Comparison of ENCODE assay signal across 9 cellular contexts in genomic region chr11:128469220-128469619, GRCh38.
DNase-seq lines count a peak whose midpoint lies in the region; ATAC-seq, FAIRE-seq and TF ChIP-seq lines count a peak whose summit lies in the region.
"Had no signal": no experiment of that assay in that cellular context is flagged by ENCODE, and none has a peak within 500 bp of the region (broad histone marks: within the 10 kb centered on the region; RNA-seq: fewer than 3 reads in every experiment).

No MANE protein-coding gene starts in this region.

- H3K79me2 ChIP-seq in astrocyte (ENCODE audit: insufficient read depth, low read length) (peaks cover 93% of the 10 kb centered on the region), HepG2 (ENCODE audit: insufficient read depth, low read length) (no peaks in the 10 kb centered on the region)

- TF ChIP-seq EP300 in HepG2 (IDR thresholded peaks at IDR 0.05; ENCODE audit: low read depth in 2 of 2, low read length in 2 of 2) (no peak), HepG2 (CRISPR knock-in tag; IDR thresholded peaks at IDR 0.05; ENCODE audit: borderline replicate concordance) (no peak)

- H3K4me3 ChIP-seq in CD8-positive, alpha-beta memory T cell (ENCODE audit: low read length): peak overlapping the region; percentile 14
- H3K4me3 ChIP-seq in astrocyte (ENCODE audit: insufficient read depth, low read depth, low read length): no peak overlapping the region
- H3K4me3 ChIP-seq in A673 (ENCODE audit: low read depth, low read length, poor library complexity, severe bottlenecking): no peak overlapping the region
- H3K4me3 ChIP-seq in HepG2 (replicated peaks in 1 of 3; ENCODE audit: insufficient read depth in 1 of 3, low read depth in 2 of 3, low read length in 3 of 3): no peak overlapping the region

- H2AFZ ChIP-seq in astrocyte (ENCODE audit: low read depth, low read length) (no peak overlapping the region), HepG2 (ENCODE audit: low read length) (no peak overlapping the region)

- H3K36me3 ChIP-seq in CD8-positive, alpha-beta memory T cell (ENCODE audit: insufficient read depth, low read length): peaks cover 67% of the 10 kb centered on the region
- H3K36me3 ChIP-seq in astrocyte (ENCODE audit: insufficient read depth, low read length) (peaks cover 32% of the 10 kb centered on the region), A673 (ENCODE audit: insufficient read depth, low read length, poor library complexity, severe bottlenecking) (no peaks in the 10 kb centered on the region), HepG2 (replicated peaks in 1 of 2; ENCODE audit: control insufficient read depth in 1 of 2, insufficient read depth in 2 of 2, low read length in 2 of 2) (no peaks in the 10 kb centered on the region)

- no peaks in the 10 kb centered on the region for H3K9me3 Mint-ChIP-seq in CD8-positive, alpha-beta memory T cell
- no peaks in the 10 kb centered on the region for H3K9me3 Mint-ChIP-seq in astrocyte (ENCODE audit: unreplicated experiment)

- H3K27me3 ChIP-seq in CD8-positive, alpha-beta memory T cell (ENCODE audit: insufficient read depth, low read length, poor library complexity, severe bottlenecking): no peaks in the 10 kb centered on the region
- H3K27me3 ChIP-seq in astrocyte (ENCODE audit: insufficient read depth, low read length) (no peaks in the 10 kb centered on the region), A673 (replicated peaks; ENCODE audit: insufficient read depth, low read depth, low read length, poor library complexity) (peaks cover 25% of the 10 kb centered on the region), HepG2 (ENCODE audit: control insufficient read depth in 1 of 2, insufficient read depth in 2 of 2, low read length in 2 of 2) (no peaks in the 10 kb centered on the region; a peak in 1 of 5 replicates)

- no peak for TF ChIP-seq CTCF in astrocyte (IDR thresholded peaks at IDR 0.05; ENCODE audit: insufficient read depth, low read depth, low read length)
- no peak for TF ChIP-seq CTCF in A673 (conservative IDR thresholded peaks at IDR 0.05; ENCODE audit: low read depth, low read length)
- TF ChIP-seq CTCF in omental fat pad (IDR thresholded peaks at IDR 0.05): no peak
- no peak for TF ChIP-seq CTCF in HepG2 (CRISPR knock-in tag; IDR thresholded peaks at IDR 0.05)

- H3K27ac ChIP-seq in CD8-positive, alpha-beta memory T cell (ENCODE audit: low read depth, low read length): peak overlapping the region; percentile 52
- H3K27ac ChIP-seq in astrocyte (ENCODE audit: low read depth, low read length) (peak overlapping the region; percentile 99), A673 (ENCODE audit: low read depth, low read length, poor library complexity, severe bottlenecking) (no peak overlapping the region), HepG2 (ENCODE audit: extremely low read length, insufficient read depth, low read length) (no peak overlapping the region)

- no peaks in the 10 kb centered on the region for H3K9me3 ChIP-seq in CD8-positive, alpha-beta memory T cell (ENCODE audit: low read length)
- no peaks in the 10 kb centered on the region for H3K9me3 ChIP-seq in astrocyte (ENCODE audit: insufficient read depth, low read depth, low read length)
- no peaks in the 10 kb centered on the region for H3K9me3 ChIP-seq in A673 (ENCODE audit: low read depth, low read length, poor library complexity, severe bottlenecking)
- no peaks in the 10 kb centered on the region for H3K9me3 ChIP-seq in HepG2 (ENCODE audit: low read length)

- H3K27me3 Mint-ChIP-seq in CD8-positive, alpha-beta memory T cell: no peaks in the 10 kb centered on the region
- no peaks in the 10 kb centered on the region for H3K27me3 Mint-ChIP-seq in astrocyte (ENCODE audit: low read depth, unreplicated experiment)

- peak; percentile 23 for FAIRE-seq in astrocyte (lab: Jason Lieb, UNC)
- no peak for FAIRE-seq in HepG2 (lab: Jason Lieb, UNC)
- FAIRE-seq: H1 had no signal

- in situ Hi-C loops in HepG2 (cut with HindIII; ENCODE audit: extremely low pct_ligation_motif_present, low pct_unique_long_range_greater_than_20kb): no loop called here

- BruUV-seq in A673 (replicated peaks; lab: Mats Ljungman, UMichigan) (no TSS peak), HepG2 (replicated peaks; lab: Mats Ljungman, UMichigan) (no TSS peak)

- CTCF ChIA-PET in CD8-positive, alpha-beta memory T cell (lab: Charles Lee): interaction anchor here (1.4 to 2.5 kb wide), 3 partner anchors 11 to 179 kb away, joined by 3 to 11 read pairs (median 6); no protein-coding TSS in a partner anchor
- CTCF ChIA-PET in A673 (lab: Charles Lee) (no interaction called here), HepG2 (lab: Yijun Ruan, JAX; ENCODE audit: low intra/inter-chr PET ratio, low total read pairs) (no interaction called here)

- no peak for TF ChIP-seq RAD21 in HepG2 (CRISPR knock-in tag; IDR thresholded peaks at IDR 0.05)

- peaks cover 100% of the 10 kb centered on the region in 3 donors for H3K4me1 Mint-ChIP-seq in CD8-positive, alpha-beta memory T cell
- peaks cover 76% of the 10 kb centered on the region for H3K4me1 Mint-ChIP-seq in astrocyte (ENCODE audit: low read depth, unreplicated experiment)

- 58% methylated on average over 2 of the region's 4 CpGs for WGBS in HepG2 (ENCODE audit: low lambda C conversion rate)

- H4K20me1 ChIP-seq in astrocyte (ENCODE audit: insufficient read depth, low read length) (peaks cover 24% of the 10 kb centered on the region), HepG2 (ENCODE audit: insufficient read depth, low read length) (no peaks in the 10 kb centered on the region)

- H3K4me3 Mint-ChIP-seq in CD8-positive, alpha-beta memory T cell: peak overlapping the region; percentile 62 to 90 (median 77)
- H3K4me3 Mint-ChIP-seq in astrocyte (ENCODE audit: unreplicated experiment): peak overlapping the region; percentile 10

- ATAC-seq in GM19043 (IDR thresholded peaks at IDR 0.05; ENCODE audit: low read depth, unreplicated experiment) (peak; percentile 43), HG03108 (IDR thresholded peaks at IDR 0.05; ENCODE audit: unreplicated experiment) (peak; percentile 41), omental fat pad (ENCODE audit: low FRiP score) (no peak), HepG2 (no peak)

- POLR2A ChIA-PET in CD8-positive, alpha-beta memory T cell (lab: Charles Lee): interaction anchor here (1.4 to 1.5 kb wide), 2 partner anchors 13 to 51 kb away, joined by 4 to 5 read pairs; no protein-coding TSS in a partner anchor
- POLR2A ChIA-PET in A673 (lab: Charles Lee; ENCODE audit: low non-redundant PET): no interaction called here
- POLR2A ChIA-PET in HepG2 (lab: Yijun Ruan, JAX): no interaction called here

- H3K9ac ChIP-seq in astrocyte (ENCODE audit: low read length): peak overlapping the region; percentile 36
- no peak overlapping the region for H3K9ac ChIP-seq in HepG2 (ENCODE audit: insufficient read depth, low read depth, low read length)

- H3K4me1 ChIP-seq in CD8-positive, alpha-beta memory T cell (ENCODE audit: insufficient read depth, low read length): peaks cover 99% of the 10 kb centered on the region
- H3K4me1 ChIP-seq in astrocyte (ENCODE audit: insufficient read depth, low read length) (peaks cover 54% of the 10 kb centered on the region), A673 (ENCODE audit: insufficient read depth, low read length, poor library complexity, severe bottlenecking) (no peaks in the 10 kb centered on the region), HepG2 (ENCODE audit: insufficient read depth, low read length) (peaks cover 18% of the 10 kb centered on the region)

- H3K27ac Mint-ChIP-seq in CD8-positive, alpha-beta memory T cell: peak overlapping the region; percentile 87 to 99 (median 96)
- H3K27ac Mint-ChIP-seq in astrocyte (ENCODE audit: unreplicated experiment): peak overlapping the region; percentile 64

- peaks cover 44 to 98% (median 65%) of the 10 kb centered on the region in 3 donors for H3K36me3 Mint-ChIP-seq in CD8-positive, alpha-beta memory T cell
- peaks cover 33% of the 10 kb centered on the region for H3K36me3 Mint-ChIP-seq in astrocyte (ENCODE audit: low read depth, unreplicated experiment)

- DNase-seq in CD8-positive, alpha-beta memory T cell: no peak
- DNase-seq in astrocyte (ENCODE audit: low read depth): no peak
- no peak for DNase-seq in A673 (ENCODE audit: low spot score)
- no peak for DNase-seq in stimulated activated CD4-positive, alpha-beta T cell treated with anti-CD3 and anti-CD28 coated beads, Interleukin-4, amount 100 ng/mL, for 1 hour
- DNase-seq in omental fat pad (ENCODE audit: low spot score): no peak
- DNase-seq in HepG2 (ENCODE audit: low spot score): no peak

- no peak for TF ChIP-seq POLR2A in HepG2 (IDR thresholded peaks at IDR 0.05; ENCODE audit: insufficient read depth in 1 of 2, low read depth in 2 of 2, low read length in 2 of 2)

- no peak overlapping the region for H3K4me2 ChIP-seq in astrocyte (ENCODE audit: low read length)
- H3K4me2 ChIP-seq in HepG2 (ENCODE audit: low read depth, low read length): no peak overlapping the region

- intact Hi-C loops in A673 (cut with micrococcal nuclease; ENCODE audit: unreplicated experiment) (no loop called here), HepG2 (cut with micrococcal nuclease; ENCODE audit: unreplicated experiment) (no loop called here)

TF ChIP-seq in HepG2, 621 proteins besides CTCF, POLR2A, EP300 and RAD21 (continues in another document):
- TF ChIP-seq NAIF1 (CRISPR knock-in tag; IDR thresholded peaks at IDR 0.05; ENCODE audit: borderline replicate concordance) (no peak), REPIN1 (CRISPR knock-in tag; IDR thresholded peaks at IDR 0.05; ENCODE audit: borderline replicate concordance, low read depth) (no peak), POLR2AphosphoS2 (IDR thresholded peaks at IDR 0.05; ENCODE audit: low read depth, low read length) (no peak), ZBTB14 (CRISPR knock-in tag; IDR thresholded peaks at IDR 0.05) (no peak), ZNF205 (CRISPR knock-in tag; IDR thresholded peaks at IDR 0.05) (no peak), ZSCAN12 (CRISPR knock-in tag; IDR thresholded peaks at IDR 0.05) (no peak), ZMYM3 (CRISPR knock-in tag; IDR thresholded peaks at IDR 0.05) (no peak), KDM3A (CRISPR knock-in tag; IDR thresholded peaks at IDR 0.05; ENCODE audit: low read depth) (no peak), ZNF589 (CRISPR knock-in tag; conservative IDR thresholded peaks at IDR 0.05) (no peak), FOXM1 (CRISPR knock-in tag; IDR thresholded peaks at IDR 0.05) (no peak)

Comparison
In these comparisons a context has a peak if more than half of its experiments do, and no peak if none do; other contexts are left out.
1. H3K27ac ChIP-seq: peak in CD8-positive, alpha-beta memory T cell (single experiment) and astrocyte (single experiment); none in A673 (single experiment) and HepG2 (single experiment).
2. ATAC-seq: peak in GM19043 (single experiment) and HG03108 (single experiment); none in omental fat pad (single experiment) and HepG2 (single experiment).